In the genomic region with DNA sequence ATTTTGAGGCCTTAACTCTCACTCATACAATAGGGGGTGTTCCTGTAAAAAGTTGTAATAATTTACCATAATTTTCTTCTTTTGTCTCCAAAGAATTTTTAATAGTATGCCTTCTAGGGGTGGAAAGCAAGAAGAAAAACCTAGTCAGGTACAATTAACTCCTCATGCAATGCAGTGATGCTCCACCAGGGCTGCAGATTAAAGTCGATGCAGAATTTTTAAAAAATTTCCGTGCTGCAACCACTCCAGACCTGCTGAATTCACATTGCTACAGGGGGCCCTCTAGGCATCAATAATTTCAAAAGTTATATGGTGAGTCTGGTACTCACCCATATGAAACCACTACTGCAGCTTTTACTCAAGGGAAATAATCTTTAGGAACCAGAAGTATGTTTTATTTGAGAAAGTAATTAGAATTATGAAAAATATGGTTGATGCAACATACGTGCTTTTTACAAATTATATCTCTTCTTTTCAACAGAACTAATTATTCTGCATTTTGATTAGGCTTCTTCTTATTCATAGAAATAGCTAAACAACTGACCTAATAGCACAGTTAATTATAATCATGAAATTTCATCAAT, we compare ENCODE assay signal across 12 cellular contexts.
DNase-seq lines count a peak whose midpoint lies in the region; ATAC-seq and TF ChIP-seq lines count a peak whose summit lies in the region.
"Had no signal": no experiment of that assay in that cellular context is flagged by ENCODE, and none has a peak within 500 bp of the region (broad histone marks: within the 10 kb centered on the region; RNA-seq: fewer than 3 reads in every experiment).

No MANE protein-coding gene starts in this region.

- ATAC-seq in right cardiac atrium: no peak
- ATAC-seq in upper lobe of right lung: no peak
- ATAC-seq in HG03280 (IDR thresholded peaks at IDR 0.05; ENCODE audit: unreplicated experiment): no peak

- intact Hi-C loops in right cardiac atrium (cut with DNase I): loop anchor here in 2 of 4 donors (10.0 kb wide), 2 partner anchors 231 to 481 kb away; no protein-coding TSS in a partner anchor
- intact Hi-C loops in upper lobe of right lung (cut with DNase I): no loop called here

- peaks cover 4% of the 10 kb centered on the region for H3K4me1 ChIP-seq in cardiac muscle cell (ENCODE audit: low read depth)
- H3K4me1 ChIP-seq in right cardiac atrium (ENCODE audit: control insufficient read depth, insufficient read depth, low read length): no peaks in the 10 kb centered on the region
- H3K4me1 ChIP-seq in upper lobe of right lung: no peaks in the 10 kb centered on the region

- TF ChIP-seq CTCF in cardiac muscle cell (IDR thresholded peaks at IDR 0.05; ENCODE audit: low read depth, low read length): peak; percentile 41
- TF ChIP-seq CTCF in fibroblast of the aortic adventitia (IDR thresholded peaks at IDR 0.05; ENCODE audit: insufficient read depth, low read length): peak; percentile 55
- peak; percentile 9 for TF ChIP-seq CTCF in upper lobe of right lung (IDR thresholded peaks at IDR 0.05)

- H3K27ac ChIP-seq in cardiac muscle cell (no peak overlapping the region), right cardiac atrium (ENCODE audit: low read length) (no peak overlapping the region), upper lobe of right lung (no peak overlapping the region)
- H3K27ac ChIP-seq: C4-2B, esophagus squamous epithelium had no signal

- no peaks in the 10 kb centered on the region for H3K36me3 ChIP-seq in cardiac muscle cell
- H3K36me3 ChIP-seq in upper lobe of right lung: no peaks in the 10 kb centered on the region
- H3K36me3 ChIP-seq: esophagus squamous epithelium had no signal

- H3K9me3 ChIP-seq in cardiac muscle cell (ENCODE audit: low read depth): no peaks in the 10 kb centered on the region
- H3K9me3 ChIP-seq in right cardiac atrium (ENCODE audit: control insufficient read depth, low read length): no peaks in the 10 kb centered on the region
- no peaks in the 10 kb centered on the region for H3K9me3 ChIP-seq in upper lobe of right lung
- H3K9me3 ChIP-seq: esophagus squamous epithelium had no signal

- WGBS in right cardiac atrium: 68% methylated on average over 3 of the region's 3 CpGs

- H3K4me3 ChIP-seq in cardiac muscle cell: no peak overlapping the region
- no peak overlapping the region for H3K4me3 ChIP-seq in right cardiac atrium (ENCODE audit: low read length)
- H3K4me3 ChIP-seq in fibroblast of the aortic adventitia (ENCODE audit: low read depth, low read length): no peak overlapping the region
- H3K4me3 ChIP-seq in upper lobe of right lung: no peak overlapping the region
- H3K4me3 ChIP-seq: esophagus squamous epithelium had no signal

- H3K27me3 ChIP-seq in cardiac muscle cell (no peaks in the 10 kb centered on the region), right cardiac atrium (ENCODE audit: control insufficient read depth, insufficient read depth) (no peaks in the 10 kb centered on the region), upper lobe of right lung (no peaks in the 10 kb centered on the region)
- H3K27me3 ChIP-seq: esophagus squamous epithelium had no signal

- peak; percentile 15 to 23 for DNase-seq in cardiac muscle cell (ENCODE audit: low read depth in 1 of 2, low spot score in 1 of 2)
- DNase-seq in right cardiac atrium: no peak
- peak; percentile 41 for DNase-seq in RKO (ENCODE audit: low spot score)
- peak; percentile 11 for DNase-seq in fibroblast of the aortic adventitia (ENCODE audit: low read depth)
- no peak for DNase-seq in upper lobe of right lung
- DNase-seq in NCI-H187 treated with DMSO at 0.1 percent for 48 hours (lab: John Stamatoyannopoulos, UW): no peak
- no peak for DNase-seq in activated CD4-positive, alpha-beta T cell treated with anti-CD3 and anti-CD28 coated beads, Interleukin-2, amount 50 U/mL, for 1 hour
- DNase-seq: activated CD4-positive, CD25-positive, alpha-beta regulatory T cell; esophagus squamous epithelium; NCI-H748 treated with DMSO at 0.1 percent for 48 hours had no signal

Comparison
In these comparisons a context has a peak if more than half of its experiments do, and no peak if none do; other contexts are left out.
1. DNase-seq: peak in cardiac muscle cell (2 of 2), RKO (single experiment) and fibroblast of the aortic adventitia (single experiment); none in right cardiac atrium (0 of 3), upper lobe of right lung (single experiment), NCI-H187 treated with DMSO at 0.1 percent for 48 hours (single experiment) and activated CD4-positive, alpha-beta T cell treated with anti-CD3 and anti-CD28 coated beads, Interleukin-2, amount 50 U/mL, for 1 hour (single experiment).
2. Peak in every context shown above with its lines, with median percentiles within 50 percentile points of each other: CTCF ChIP-seq.